Comparison of ENCODE assay signal across 7 cellular contexts in the genomic region with DNA sequence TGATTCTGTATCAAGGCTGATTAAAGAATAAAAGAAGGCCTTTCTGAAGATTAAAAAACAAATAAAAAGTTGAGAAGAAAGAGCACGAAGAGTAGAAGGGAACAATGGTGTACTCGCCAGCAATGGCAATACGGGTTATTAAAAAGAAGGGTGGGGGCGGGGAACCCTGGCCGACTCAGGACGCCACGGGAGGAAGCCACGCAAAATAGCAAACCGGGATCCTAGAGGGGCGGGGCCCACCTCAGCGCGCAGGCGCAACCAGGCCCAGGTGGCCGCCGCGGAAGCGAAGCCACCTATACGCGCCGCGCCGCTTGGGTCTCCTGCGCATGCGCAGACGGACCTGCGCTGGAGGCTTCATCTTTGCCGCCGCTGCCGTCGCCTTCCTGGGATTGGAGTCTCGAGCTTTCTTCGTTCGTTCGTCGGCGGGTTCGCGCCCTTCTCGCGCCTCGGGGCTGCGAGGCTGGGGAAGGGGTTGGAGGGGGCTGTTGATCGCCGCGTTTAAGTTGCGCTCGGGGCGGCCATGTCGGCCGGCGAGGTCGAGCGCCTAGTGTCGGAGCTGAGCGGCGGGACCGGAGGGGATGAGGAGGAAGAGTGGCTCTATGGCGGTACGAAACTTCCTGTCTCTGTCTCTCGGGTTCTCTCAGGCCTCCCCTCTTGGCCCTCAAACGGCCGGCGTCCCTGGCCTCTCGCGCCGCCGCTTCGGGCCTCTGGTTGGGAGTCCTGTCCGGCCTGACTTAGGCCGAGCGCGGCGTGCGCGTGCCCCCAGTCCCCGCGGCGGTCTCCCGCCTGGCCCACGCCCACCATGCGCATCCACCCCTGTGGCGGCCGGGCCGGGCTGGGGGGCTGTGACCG.
DNase-seq lines count a peak whose midpoint lies in the region; ATAC-seq, FAIRE-seq and TF ChIP-seq lines count a peak whose summit lies in the region.

A gene with protein sequence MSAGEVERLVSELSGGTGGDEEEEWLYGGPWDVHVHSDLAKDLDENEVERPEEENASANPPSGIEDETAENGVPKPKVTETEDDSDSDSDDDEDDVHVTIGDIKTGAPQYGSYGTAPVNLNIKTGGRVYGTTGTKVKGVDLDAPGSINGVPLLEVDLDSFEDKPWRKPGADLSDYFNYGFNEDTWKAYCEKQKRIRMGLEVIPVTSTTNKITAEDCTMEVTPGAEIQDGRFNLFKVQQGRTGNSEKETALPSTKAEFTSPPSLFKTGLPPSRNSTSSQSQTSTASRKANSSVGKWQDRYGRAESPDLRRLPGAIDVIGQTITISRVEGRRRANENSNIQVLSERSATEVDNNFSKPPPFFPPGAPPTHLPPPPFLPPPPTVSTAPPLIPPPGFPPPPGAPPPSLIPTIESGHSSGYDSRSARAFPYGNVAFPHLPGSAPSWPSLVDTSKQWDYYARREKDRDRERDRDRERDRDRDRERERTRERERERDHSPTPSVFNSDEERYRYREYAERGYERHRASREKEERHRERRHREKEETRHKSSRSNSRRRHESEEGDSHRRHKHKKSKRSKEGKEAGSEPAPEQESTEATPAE (plus strand): TSS at position 323 of the 852 bp plus-strand sequence. CDS start 198 bp downstream, at position 521.

- in situ Hi-C loops in astrocyte of the spinal cord (cut with HindIII; ENCODE audit: low sequenced_read_pairs), result no loop called here

- ATAC-seq in HG02973 (IDR thresholded peaks at IDR 0.05; ENCODE audit: unreplicated experiment), result peak; percentile 86

- DNase-seq in GM18507 (ENCODE audit: extremely low spot score, insufficient read length, low read depth) (peak; percentile 92), NCI-H2029 (lab: John Stamatoyannopoulos, UW) (peak; percentile 85), T1000 (lab: John Stamatoyannopoulos, UW) (peak; percentile 94), astrocyte of the spinal cord (ENCODE audit: low read depth, low spot score) (peak; percentile 93), hippocampal formation (lab: John Stamatoyannopoulos, UW) (peak; percentile 75 to 84), retina (peak; percentile 97)

- peak; percentile 99 for FAIRE-seq in GM18507 (lab: Jason Lieb, UNC)

- no peak for TF ChIP-seq CTCF in astrocyte of the spinal cord (IDR thresholded peaks at IDR 0.05; ENCODE audit: low read depth, low read length)

- H3K4me3 ChIP-seq in astrocyte of the spinal cord (ENCODE audit: low read depth, low read length), result peak within 1 kb of the TSS; percentile 90

Comparison
In these comparisons a context has a peak if more than half of its experiments do, and no peak if none do; other contexts are left out.
1. Peak in every context shown above with its lines: DNase-seq, ATAC-seq and H3K4me3 ChIP-seq.